Comparison of ENCODE assay signal across 12 cellular contexts in the genomic region with DNA sequence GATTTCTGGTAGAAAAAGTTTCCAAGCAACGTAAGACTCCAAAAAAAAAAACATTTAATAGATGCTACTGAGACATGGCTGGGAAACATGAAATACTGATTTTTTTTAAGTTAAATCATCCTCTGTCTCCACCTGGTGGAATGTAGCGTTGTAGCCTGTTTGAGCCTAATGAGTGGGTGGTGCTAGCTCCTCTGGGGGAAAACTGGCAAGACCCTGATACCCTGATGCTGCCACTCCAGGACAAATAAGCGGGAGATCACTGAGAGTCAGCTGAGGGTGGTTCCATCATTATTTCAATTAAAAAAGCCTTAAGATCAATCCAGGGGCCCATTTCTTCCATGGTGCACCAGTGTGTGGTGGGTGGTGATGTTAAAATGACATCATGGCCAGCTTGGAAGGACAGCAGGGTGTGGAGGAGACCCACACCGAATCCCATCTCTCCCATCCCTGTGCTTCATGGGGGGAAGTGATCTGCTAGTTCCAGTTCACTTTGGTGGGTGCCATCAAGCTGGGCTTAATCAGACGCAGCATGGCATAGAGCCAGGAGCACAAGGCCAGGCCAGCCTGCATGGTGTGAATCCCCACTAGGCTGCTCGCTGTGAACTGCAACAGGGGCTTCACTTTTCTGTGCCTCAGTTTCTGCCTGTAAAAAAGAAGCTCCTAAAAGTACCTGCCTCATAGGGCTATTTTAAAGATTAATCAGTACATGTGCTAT. TPM values are rescaled to one million over a fixed set of nuclear protein-coding genes. Genes with fewer than 3 reads are reported as not detected.
A peak's percentile ranks its signal among the peaks of the same experiment; 100 is the strongest.
DNase-seq lines count a peak whose midpoint lies in the region; TF ChIP-seq lines count a peak whose summit lies in the region.
"Had no signal": no experiment of that assay in that cellular context is flagged by ENCODE, and none has a peak within 500 bp of the region (broad histone marks: within the 10 kb centered on the region; RNA-seq: fewer than 3 reads in every experiment).

No MANE protein-coding gene starts in this region.

- H3K9me3 ChIP-seq in AG04450 (ENCODE audit: control insufficient read depth, insufficient read depth, low read length) (no peaks in the 10 kb centered on the region), sigmoid colon (no peaks in the 10 kb centered on the region)
- H3K9me3 ChIP-seq: testis had no signal

- WGBS in sigmoid colon, 2 donors = 79 to 84% methylated on average over 6 of the region's 6 CpGs

- peaks cover 0 to 56% (median 0%) of the 10 kb centered on the region in 4 donors for H3K36me3 ChIP-seq in sigmoid colon

- H3K27me3 ChIP-seq in AG04450 (ENCODE audit: control insufficient read depth, insufficient read depth, low read length) (no peaks in the 10 kb centered on the region), sigmoid colon (no peaks in the 10 kb centered on the region)
- H3K27me3 ChIP-seq: testis had no signal

- no peak for TF ChIP-seq EP300 in sigmoid colon (IDR thresholded peaks at IDR 0.05)

- TF ChIP-seq CTCF in AG04450 (IDR thresholded peaks at IDR 0.05; ENCODE audit: low read depth, low read length) (peak; percentile 56), GM13976 (IDR thresholded peaks at IDR 0.05; ENCODE audit: borderline replicate concordance, control extremely low read depth, extremely low read depth, insufficient read depth, missing control alignments) (peak; percentile 52), foreskin fibroblast (IDR thresholded peaks at IDR 0.05; ENCODE audit: low read depth, low read length) (peak; percentile 30), sigmoid colon (IDR thresholded peaks at IDR 0.05) (no peak), coronary artery (IDR thresholded peaks at IDR 0.05) (no peak)

- POLR2A ChIA-PET in AG04450 (lab: Yijun Ruan, JAX) = no interaction called here

- DNase-seq in AG04450 (ENCODE audit: low read depth, low spot score) (no peak), GM13976 (ENCODE audit: low spot score) (peak; percentile 54), SK-MEL-5 (ENCODE audit: low read depth, low spot score) (peak; percentile 22), foreskin fibroblast (no peak), NCI-H1417 (lab: John Stamatoyannopoulos, UW) (no peak), SHP77 treated with DMSO at 0.1 percent for 48 hours (lab: John Stamatoyannopoulos, UW) (no peak), sigmoid colon (no peak), coronary artery (ENCODE audit: low spot score) (no peak)
- DNase-seq: activated CD4-positive, CD25-positive, alpha-beta regulatory T cell; NCI-H146; small intestine; testis had no signal

- no peak for TF ChIP-seq POLR2A in sigmoid colon (IDR thresholded peaks at IDR 0.05)

- intact Hi-C loops in sigmoid colon (cut with DNase I) = no loop called here

- CTCF ChIA-PET in AG04450 (lab: Charles Lee) = interaction anchor here (0.6 to 4.5 kb wide), 7 partner anchors 16 to 513 kb away, joined by 3 to 34 read pairs (median 3); no protein-coding TSS in a partner anchor

- in situ Hi-C loops in GM13976 (cut with MboI; ENCODE audit: low sequenced_read_pairs, unreplicated experiment) = no loop called here
- in situ Hi-C loops in SK-MEL-5 (cut with HindIII; ENCODE audit: low pct_unique_long_range_greater_than_20kb, low sequenced_read_pairs) = no loop called here

- no peak overlapping the region for H3K27ac ChIP-seq in AG04450 (ENCODE audit: low read depth, low read length)
- no peak overlapping the region for H3K27ac ChIP-seq in sigmoid colon
- no peak overlapping the region for H3K27ac ChIP-seq in coronary artery
- H3K27ac ChIP-seq: testis had no signal

- no peaks in the 10 kb centered on the region for H3K4me1 ChIP-seq in sigmoid colon
- H3K4me1 ChIP-seq: testis had no signal

- H3K4me3 ChIP-seq in AG04450 (ENCODE audit: low read depth, low read length) = no peak overlapping the region
- H3K4me3 ChIP-seq in foreskin fibroblast (ENCODE audit: low read depth in 1 of 2, low read length in 2 of 2) = no peak overlapping the region
- no peak overlapping the region for H3K4me3 ChIP-seq in sigmoid colon
- no peak overlapping the region for H3K4me3 ChIP-seq in coronary artery
- H3K4me3 ChIP-seq: testis had no signal

RNA-seq across cellular contexts. Expression of a gene that starts 12.8 kb away (rescaled TPM):
- polyA plus RNA-seq in AG04450 (2011; rRNA removed) (45.4 and 63.2 TPM in 2 replicates), sigmoid colon (10 to 100 TPM; 28.8 to 41.4 (median 33.0) TPM)
- polyA minus RNA-seq in AG04450 (2011; rRNA and poly(A)+ RNA removed) = 10.4 and 17.6 TPM in 2 replicates
- 73.6 and 82.6 TPM in 2 replicates for total RNA-seq in SK-MEL-5 (2014; rRNA removed; shearing (Covaris generic))
- polyA plus RNA-seq in SK-MEL-5 (2015; cell fraction: cytosol; rRNA removed) = 57.6 and 66.0 TPM in 2 replicates
- 18.6 and 20.1 TPM in 2 replicates for polyA plus RNA-seq in SK-MEL-5 (2015; cell fraction: nucleus; rRNA removed)
- 10 to 100 TPM; 27.7 to 35.2 (median 32.8) TPM for total RNA-seq in sigmoid colon

RNA-seq across cellular contexts. Expression of a gene that starts 35.7 kb away (rescaled TPM):
- 0.21 and 0.40 TPM in 2 replicates for polyA plus RNA-seq in AG04450 (2011; rRNA removed)
- polyA minus RNA-seq in AG04450 (2011; rRNA and poly(A)+ RNA removed) = 0.39 and 0.46 TPM in 2 replicates
- total RNA-seq in SK-MEL-5 (2014; rRNA removed; shearing (Covaris generic)) = 0.11 and 0.21 TPM in 2 replicates
- polyA plus RNA-seq in SK-MEL-5 (2015; cell fraction: cytosol; rRNA removed) = 0.09 and 0.29 TPM in 2 replicates
- polyA plus RNA-seq in SK-MEL-5 (2015; cell fraction: nucleus; rRNA removed) = not detected in 2 replicates
- 1 to 10 TPM in 1 of 4 donors, under 1 TPM in 2, not detected in 1; 0.36 to 2.8 (median 0.82) TPM for total RNA-seq in sigmoid colon
- polyA plus RNA-seq in sigmoid colon = under 1 TPM in 1 of 3 donors, not detected in 2; 0.82 TPM

RNA-seq across cellular contexts. Expression of a gene that starts 57.3 kb away (rescaled TPM):
- 1.5 and 1.9 TPM in 2 replicates for polyA plus RNA-seq in AG04450 (2011; rRNA removed)
- 0.26 and 0.87 TPM in 2 replicates for polyA minus RNA-seq in AG04450 (2011; rRNA and poly(A)+ RNA removed)
- total RNA-seq in SK-MEL-5 (2014; rRNA removed; shearing (Covaris generic)) = not detected in 2 replicates
- polyA plus RNA-seq in SK-MEL-5 (2015; cell fraction: cytosol; rRNA removed) = not detected in 2 replicates
- not detected in 2 replicates for polyA plus RNA-seq in SK-MEL-5 (2015; cell fraction: nucleus; rRNA removed)
- under 1 TPM in 1 of 4 donors, not detected in 3; 0.36 TPM for total RNA-seq in sigmoid colon
- under 1 TPM in 1 of 3 donors, not detected in 2; 0.15 TPM for polyA plus RNA-seq in sigmoid colon

Comparison
In these comparisons a context has a peak if more than half of its experiments do, and no peak if none do; other contexts are left out.
1. DNase-seq: peak in GM13976 (single experiment) and SK-MEL-5 (single experiment); none in AG04450 (single experiment), foreskin fibroblast (0 of 2), NCI-H1417 (0 of 3), SHP77 treated with DMSO at 0.1 percent for 48 hours (single experiment), sigmoid colon (single experiment) and coronary artery (single experiment).
2. CTCF ChIP-seq: peak in AG04450 (single experiment), GM13976 (single experiment) and foreskin fibroblast (single experiment); none in sigmoid colon (0 of 4) and coronary artery (single experiment).